In genomic region chr2:23617167-23617787, GRCh38 we compare ENCODE assay signal across 1 cellular context.
TF ChIP-seq lines count a peak whose summit lies in the region.

No MANE protein-coding gene starts in this region.

TF ChIP-seq in GM23338, 12 proteins besides CTCF, POLR2A, EP300 and RAD21 (continued from another document):
- TF ChIP-seq, protein P1, sequence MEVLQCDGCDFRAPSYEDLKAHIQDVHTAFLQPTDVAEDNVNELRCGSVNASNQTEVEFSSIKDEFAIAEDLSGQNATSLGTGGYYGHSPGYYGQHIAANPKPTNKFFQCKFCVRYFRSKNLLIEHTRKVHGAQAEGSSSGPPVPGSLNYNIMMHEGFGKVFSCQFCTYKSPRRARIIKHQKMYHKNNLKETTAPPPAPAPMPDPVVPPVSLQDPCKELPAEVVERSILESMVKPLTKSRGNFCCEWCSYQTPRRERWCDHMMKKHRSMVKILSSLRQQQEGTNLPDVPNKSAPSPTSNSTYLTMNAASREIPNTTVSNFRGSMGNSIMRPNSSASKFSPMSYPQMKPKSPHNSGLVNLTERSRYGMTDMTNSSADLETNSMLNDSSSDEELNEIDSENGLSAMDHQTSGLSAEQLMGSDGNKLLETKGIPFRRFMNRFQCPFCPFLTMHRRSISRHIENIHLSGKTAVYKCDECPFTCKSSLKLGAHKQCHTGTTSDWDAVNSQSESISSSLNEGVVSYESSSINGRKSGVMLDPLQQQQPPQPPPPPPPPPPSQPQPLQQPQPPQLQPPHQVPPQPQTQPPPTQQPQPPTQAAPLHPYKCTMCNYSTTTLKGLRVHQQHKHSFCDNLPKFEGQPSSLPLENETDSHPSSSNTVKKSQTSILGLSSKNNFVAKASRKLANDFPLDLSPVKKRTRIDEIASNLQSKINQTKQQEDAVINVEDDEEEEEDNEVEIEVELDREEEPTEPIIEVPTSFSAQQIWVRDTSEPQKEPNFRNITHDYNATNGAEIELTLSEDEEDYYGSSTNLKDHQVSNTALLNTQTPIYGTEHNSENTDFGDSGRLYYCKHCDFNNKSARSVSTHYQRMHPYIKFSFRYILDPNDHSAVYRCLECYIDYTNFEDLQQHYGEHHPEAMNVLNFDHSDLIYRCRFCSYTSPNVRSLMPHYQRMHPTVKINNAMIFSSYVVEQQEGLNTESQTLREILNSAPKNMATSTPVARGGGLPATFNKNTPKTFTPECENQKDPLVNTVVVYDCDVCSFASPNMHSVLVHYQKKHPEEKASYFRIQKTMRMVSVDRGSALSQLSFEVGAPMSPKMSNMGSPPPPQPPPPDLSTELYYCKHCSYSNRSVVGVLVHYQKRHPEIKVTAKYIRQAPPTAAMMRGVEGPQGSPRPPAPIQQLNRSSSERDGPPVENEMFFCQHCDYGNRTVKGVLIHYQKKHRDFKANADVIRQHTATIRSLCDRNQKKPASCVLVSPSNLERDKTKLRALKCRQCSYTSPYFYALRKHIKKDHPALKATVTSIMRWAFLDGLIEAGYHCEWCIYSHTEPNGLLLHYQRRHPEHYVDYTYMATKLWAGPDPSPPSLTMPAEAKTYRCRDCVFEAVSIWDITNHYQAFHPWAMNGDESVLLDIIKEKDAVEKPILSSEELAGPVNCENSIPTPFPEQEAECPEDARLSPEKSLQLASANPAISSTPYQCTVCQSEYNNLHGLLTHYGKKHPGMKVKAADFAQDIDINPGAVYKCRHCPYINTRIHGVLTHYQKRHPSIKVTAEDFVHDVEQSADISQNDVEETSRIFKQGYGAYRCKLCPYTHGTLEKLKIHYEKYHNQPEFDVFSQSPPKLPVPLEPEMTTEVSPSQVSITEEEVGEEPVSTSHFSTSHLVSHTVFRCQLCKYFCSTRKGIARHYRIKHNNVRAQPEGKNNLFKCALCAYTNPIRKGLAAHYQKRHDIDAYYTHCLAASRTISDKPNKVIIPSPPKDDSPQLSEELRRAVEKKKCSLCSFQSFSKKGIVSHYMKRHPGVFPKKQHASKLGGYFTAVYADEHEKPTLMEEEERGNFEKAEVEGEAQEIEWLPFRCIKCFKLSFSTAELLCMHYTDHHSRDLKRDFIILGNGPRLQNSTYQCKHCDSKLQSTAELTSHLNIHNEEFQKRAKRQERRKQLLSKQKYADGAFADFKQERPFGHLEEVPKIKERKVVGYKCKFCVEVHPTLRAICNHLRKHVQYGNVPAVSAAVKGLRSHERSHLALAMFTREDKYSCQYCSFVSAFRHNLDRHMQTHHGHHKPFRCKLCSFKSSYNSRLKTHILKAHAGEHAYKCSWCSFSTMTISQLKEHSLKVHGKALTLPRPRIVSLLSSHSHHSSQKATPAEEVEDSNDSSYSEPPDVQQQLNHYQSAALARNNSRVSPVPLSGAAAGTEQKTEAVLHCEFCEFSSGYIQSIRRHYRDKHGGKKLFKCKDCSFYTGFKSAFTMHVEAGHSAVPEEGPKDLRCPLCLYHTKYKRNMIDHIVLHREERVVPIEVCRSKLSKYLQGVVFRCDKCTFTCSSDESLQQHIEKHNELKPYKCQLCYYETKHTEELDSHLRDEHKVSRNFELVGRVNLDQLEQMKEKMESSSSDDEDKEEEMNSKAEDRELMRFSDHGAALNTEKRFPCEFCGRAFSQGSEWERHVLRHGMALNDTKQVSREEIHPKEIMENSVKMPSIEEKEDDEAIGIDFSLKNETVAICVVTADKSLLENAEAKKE (CRISPR knock-in tag; IDR thresholded peaks at IDR 0.05) = no peak
